8 cellular contexts compared by ENCODE assay signal in the genomic region with DNA sequence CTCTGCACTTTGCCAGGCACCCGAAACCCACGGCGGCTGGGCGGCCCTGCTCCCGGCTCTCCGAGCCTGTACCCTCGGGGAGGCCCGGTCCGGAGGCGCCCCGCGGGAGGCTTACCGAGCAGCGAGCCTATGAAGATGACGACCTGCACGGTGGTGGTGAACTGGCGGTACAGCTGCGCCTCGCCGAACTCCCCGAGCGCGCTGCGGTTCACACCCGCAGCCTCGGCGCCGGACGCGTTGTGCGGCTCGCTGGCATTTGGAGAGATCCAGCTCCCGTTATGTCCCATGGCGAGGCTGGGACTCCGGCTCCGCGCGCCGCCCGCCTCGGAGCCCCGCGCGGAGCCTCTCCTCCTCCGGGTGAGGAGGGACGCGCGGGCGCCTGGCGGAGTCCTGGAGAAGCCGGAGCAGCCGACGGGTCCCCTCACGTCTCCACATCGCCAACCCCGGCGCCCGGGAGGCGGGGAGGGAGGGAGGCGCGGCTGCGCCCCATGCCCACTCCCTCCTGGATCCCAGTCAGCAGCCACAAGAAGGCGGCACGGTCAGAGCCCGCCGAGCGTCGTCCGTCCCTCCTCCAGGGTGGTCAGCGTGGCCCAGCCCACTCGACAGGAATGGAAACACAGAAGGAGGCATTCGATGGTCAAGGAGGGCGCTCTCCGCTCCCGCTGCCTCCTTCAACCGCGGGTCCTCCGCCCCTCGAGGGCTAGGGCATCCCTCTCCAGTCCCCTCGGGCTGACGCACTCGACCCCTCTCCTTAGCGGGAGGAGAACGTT. TPM values are rescaled to one million over a fixed set of nuclear protein-coding genes. Genes with fewer than 3 reads are reported as not detected.
DNase-seq lines count a peak whose midpoint lies in the region; ATAC-seq lines count a peak whose summit lies in the region.

A gene with protein sequence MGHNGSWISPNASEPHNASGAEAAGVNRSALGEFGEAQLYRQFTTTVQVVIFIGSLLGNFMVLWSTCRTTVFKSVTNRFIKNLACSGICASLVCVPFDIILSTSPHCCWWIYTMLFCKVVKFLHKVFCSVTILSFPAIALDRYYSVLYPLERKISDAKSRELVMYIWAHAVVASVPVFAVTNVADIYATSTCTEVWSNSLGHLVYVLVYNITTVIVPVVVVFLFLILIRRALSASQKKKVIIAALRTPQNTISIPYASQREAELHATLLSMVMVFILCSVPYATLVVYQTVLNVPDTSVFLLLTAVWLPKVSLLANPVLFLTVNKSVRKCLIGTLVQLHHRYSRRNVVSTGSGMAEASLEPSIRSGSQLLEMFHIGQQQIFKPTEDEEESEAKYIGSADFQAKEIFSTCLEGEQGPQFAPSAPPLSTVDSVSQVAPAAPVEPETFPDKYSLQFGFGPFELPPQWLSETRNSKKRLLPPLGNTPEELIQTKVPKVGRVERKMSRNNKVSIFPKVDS (minus strand): TSS at position 527 of the 770 bp plus-strand sequence. CDS start 240 bp downstream, at position 287.

- no peaks in the 10 kb centered on the region for H3K36me3 ChIP-seq in duodenal mucosa (ENCODE audit: control insufficient read depth in 1 of 2, insufficient read depth in 2 of 2, low read length in 2 of 2)

- H3K27ac ChIP-seq in duodenal mucosa (ENCODE audit: low read depth, low read length), result no peak within 1 kb of the TSS

- H3K36me3 Mint-ChIP-seq in activated CD4-positive, alpha-beta T cell treated with anti-CD3 and anti-CD28 coated beads, Interleukin-2, amount 10 ng/mL, durations not matched to agents 7 days and 5 days (ENCODE audit: low read depth), result peaks cover 6% of the 10 kb centered on the region

- peaks cover 21% of the 10 kb centered on the region for H3K4me1 Mint-ChIP-seq in activated CD4-positive, alpha-beta T cell treated with anti-CD3 and anti-CD28 coated beads, Interleukin-2, amount 10 ng/mL, durations not matched to agents 7 days and 5 days

- POLR2A ChIA-PET in activated CD4-positive, alpha-beta T cell treated with anti-CD3 and anti-CD28 coated beads, Interleukin-2, amount 10 ng/mL, durations not matched to agents 7 days and 5 days (lab: Charles Lee), result no interaction called here

- peaks cover 5 to 17% of the 10 kb centered on the region in 2 donors for H3K4me1 ChIP-seq in duodenal mucosa (ENCODE audit: control insufficient read depth in 1 of 2, insufficient read depth in 2 of 2, low read length in 2 of 2)

- H3K4me3 Mint-ChIP-seq in activated CD4-positive, alpha-beta T cell treated with anti-CD3 and anti-CD28 coated beads, Interleukin-2, amount 10 ng/mL, durations not matched to agents 7 days and 5 days, result peak within 1 kb of the TSS; percentile 81

- H3K9me3 ChIP-seq in duodenal mucosa (ENCODE audit: control insufficient read depth in 1 of 2, low read length in 2 of 2), result no peaks in the 10 kb centered on the region

- peaks cover 23 to 24% of the 10 kb centered on the region in 2 donors for H3K27me3 ChIP-seq in duodenal mucosa (ENCODE audit: control insufficient read depth in 1 of 2, insufficient read depth in 2 of 2, low read length in 2 of 2)

- H3K4me3 ChIP-seq in duodenal mucosa (ENCODE audit: low read depth in 1 of 2, low read length in 2 of 2), result peak within 1 kb of the TSS; percentile 76 to 88

- H3K27me3 Mint-ChIP-seq in activated CD4-positive, alpha-beta T cell treated with anti-CD3 and anti-CD28 coated beads, Interleukin-2, amount 10 ng/mL, durations not matched to agents 7 days and 5 days, result peaks cover 44% of the 10 kb centered on the region

- peaks cover 8% of the 10 kb centered on the region for H3K9me3 Mint-ChIP-seq in activated CD4-positive, alpha-beta T cell treated with anti-CD3 and anti-CD28 coated beads, Interleukin-2, amount 10 ng/mL, durations not matched to agents 7 days and 5 days

- H3K9ac ChIP-seq in duodenal mucosa (ENCODE audit: low read depth in 1 of 2, low read length in 2 of 2), result peak within 1 kb of the TSS; percentile 52 to 80

- CTCF ChIA-PET in activated CD4-positive, alpha-beta T cell treated with anti-CD3 and anti-CD28 coated beads, Interleukin-2, amount 10 ng/mL, durations not matched to agents 7 days and 5 days (lab: Charles Lee), result interaction anchor here (1.0 to 1.5 kb wide), 2 partner anchors 12 to 15 kb away, joined by 3 to 4 read pairs; no protein-coding TSS in a partner anchor

- DNase-seq in 8988T (peak; percentile 40), KBM-7 (peak; percentile 45), left kidney (ENCODE audit: low read depth, low spot score) (peak; percentile 80)
- DNase-seq in activated CD4-positive, alpha-beta T cell treated with anti-CD3 and anti-CD28 coated beads, Interleukin-2, amount 10 ng/mL, durations not matched to agents 7 days and 5 days, result peak; percentile 26
- peak; percentile 13 to 14 for DNase-seq in stimulated activated CD4-positive, alpha-beta T cell treated with anti-CD3 and anti-CD28 coated beads, Interleukin-4, amount 100 ng/mL, for 4 hours

- in situ Hi-C loops in KBM-7 (cut with MboI; ENCODE audit: low pct_unique_long_range_greater_than_20kb, low sequenced_read_pairs), result no loop called here

- peak within 1 kb of the TSS; percentile 75 for H3K27ac Mint-ChIP-seq in activated CD4-positive, alpha-beta T cell treated with anti-CD3 and anti-CD28 coated beads, Interleukin-2, amount 10 ng/mL, durations not matched to agents 7 days and 5 days

- peak; percentile 14 for ATAC-seq in GM18498 (IDR thresholded peaks at IDR 0.05; ENCODE audit: unreplicated experiment)
- ATAC-seq in HG03565 (IDR thresholded peaks at IDR 0.05; ENCODE audit: unreplicated experiment), result no peak

RNA-seq across cellular contexts. Expression of the gene that starts here (rescaled TPM):
- total RNA-seq in activated CD4-positive, alpha-beta T cell treated with anti-CD3 and anti-CD28 coated beads, Interleukin-2, amount 10 ng/mL, durations not matched to agents 7 days and 5 days, result not detected

Comparison
In these comparisons a context has a peak if more than half of its experiments do, and no peak if none do; other contexts are left out.
1. Peak in DNase-seq in activated CD4-positive, alpha-beta T cell treated with anti-CD3 and anti-CD28 coated beads, Interleukin-2, amount 10 ng/mL, durations not matched to agents 7 days and 5 days; RNA of the gene not detected or under 1 TPM.
2. DNase-seq: peak in every context shown above with its lines; median percentile 80 in left kidney; 45 in KBM-7; 40 in 8988T; 26 in activated CD4-positive, alpha-beta T cell treated with anti-CD3 and anti-CD28 coated beads, Interleukin-2, amount 10 ng/mL, durations not matched to agents 7 days and 5 days; 14 in stimulated activated CD4-positive, alpha-beta T cell treated with anti-CD3 and anti-CD28 coated beads, Interleukin-4, amount 100 ng/mL, for 4 hours.